22 cellular contexts compared by ENCODE assay signal in genomic region chr2:69348781-69349180, GRCh38. TPM values are rescaled to one million over a fixed set of nuclear protein-coding genes. Genes with fewer than 3 reads are reported as not detected.
DNase-seq lines count a peak whose midpoint lies in the region; ATAC-seq, FAIRE-seq and TF ChIP-seq lines count a peak whose summit lies in the region.
"Had no signal": no experiment of that assay in that cellular context is flagged by ENCODE, and none has a peak within 500 bp of the region (broad histone marks: within the 10 kb centered on the region; RNA-seq: fewer than 3 reads in every experiment).

No MANE protein-coding gene starts in this region.

- no peaks in the 10 kb centered on the region for H3K79me2 ChIP-seq in HepG2 (ENCODE audit: insufficient read depth, low read length)

- no peaks in the 10 kb centered on the region for H3K27me3 Mint-ChIP-seq in endothelial cell (ENCODE audit: unreplicated experiment)
- no peaks in the 10 kb centered on the region for H3K27me3 Mint-ChIP-seq in stimulated activated naive CD8-positive, alpha-beta T cell treated with anti-CD3 and anti-CD28 coated beads, Interleukin-15, amount 100 ng/mL, for 72 hours
- H3K27me3 Mint-ChIP-seq: CD4-positive, alpha-beta T cell had no signal

- H3K9me3 ChIP-seq in HepG2 (ENCODE audit: low read length): no peaks in the 10 kb centered on the region
- H3K9me3 ChIP-seq in right lobe of liver: no peaks in the 10 kb centered on the region
- no peaks in the 10 kb centered on the region for H3K9me3 ChIP-seq in WERI-Rb-1 (ENCODE audit: severe bottlenecking)
- H3K9me3 ChIP-seq: BLaER1 had no signal

- FAIRE-seq in HepG2 (lab: Jason Lieb, UNC): no peak
- FAIRE-seq: A204.1, G401.6 had no signal

- H3K9me3 Mint-ChIP-seq in endothelial cell (ENCODE audit: unreplicated experiment): no peaks in the 10 kb centered on the region
- no peaks in the 10 kb centered on the region for H3K9me3 Mint-ChIP-seq in stimulated activated effector memory CD8-positive, alpha-beta T cell treated with anti-CD3 and anti-CD28 coated beads, Interleukin-12 subunit alpha, Interleukin-12 subunit beta, amount 100 ng/mL, for 72 hours
- H3K9me3 Mint-ChIP-seq in stimulated activated naive CD8-positive, alpha-beta T cell treated with anti-CD3 and anti-CD28 coated beads, Interleukin-15, amount 100 ng/mL, for 72 hours: no peaks in the 10 kb centered on the region
- H3K9me3 Mint-ChIP-seq: CD4-positive, alpha-beta T cell had no signal

- H3K4me2 ChIP-seq in HepG2 (ENCODE audit: low read depth, low read length): no peak overlapping the region
- H3K4me2 ChIP-seq: BLaER1 had no signal

- ATAC-seq in HepG2 (no peak), right lobe of liver (no peak)
- no peak for ATAC-seq in stimulated activated effector memory CD8-positive, alpha-beta T cell treated with anti-CD3 and anti-CD28 coated beads, Interleukin-12 subunit alpha, Interleukin-12 subunit beta, amount 100 ng/mL, for 72 hours
- no peak for ATAC-seq in stimulated activated naive CD8-positive, alpha-beta T cell treated with anti-CD3 and anti-CD28 coated beads, Interleukin-15, amount 100 ng/mL, for 72 hours

- 96% methylated on average over 1 of the region's 1 CpG for WGBS in HepG2 (ENCODE audit: low lambda C conversion rate)
- WGBS in right lobe of liver (ENCODE audit: insufficient coverage, low coverage, low lambda C conversion rate, missing lambda C conversion rate): 100% methylated on average over 1 of the region's 1 CpG

- no peaks in the 10 kb centered on the region for H3K4me1 Mint-ChIP-seq in endothelial cell (ENCODE audit: unreplicated experiment)
- H3K4me1 Mint-ChIP-seq in stimulated activated effector memory CD8-positive, alpha-beta T cell treated with anti-CD3 and anti-CD28 coated beads, Interleukin-12 subunit alpha, Interleukin-12 subunit beta, amount 100 ng/mL, for 72 hours: no peaks in the 10 kb centered on the region
- H3K4me1 Mint-ChIP-seq in stimulated activated naive CD8-positive, alpha-beta T cell treated with anti-CD3 and anti-CD28 coated beads, Interleukin-15, amount 100 ng/mL, for 72 hours: peaks cover 21% of the 10 kb centered on the region

- no peak for TF ChIP-seq CTCF in HepG2 (CRISPR knock-in tag; IDR thresholded peaks at IDR 0.05)
- TF ChIP-seq CTCF in right lobe of liver (IDR thresholded peaks at IDR 0.05): no peak
- no peak for TF ChIP-seq CTCF in WERI-Rb-1 (IDR thresholded peaks at IDR 0.05; ENCODE audit: low read depth, low read length)
- no peak for TF ChIP-seq CTCF in endothelial cell (IDR thresholded peaks at IDR 0.05; ENCODE audit: unreplicated experiment)

- TF ChIP-seq RAD21 in HepG2 (CRISPR knock-in tag; IDR thresholded peaks at IDR 0.05): no peak

- in situ Hi-C loops in HepG2 (cut with HindIII; ENCODE audit: extremely low pct_ligation_motif_present, low pct_unique_long_range_greater_than_20kb): no loop called here

- POLR2A ChIA-PET in HepG2 (lab: Yijun Ruan, JAX): interaction anchor here (1.3 kb wide), 1 partner anchor 10 kb away, joined by 3 read pairs; no protein-coding TSS in a partner anchor

- peaks cover 23% of the 10 kb centered on the region for H3K36me3 Mint-ChIP-seq in endothelial cell (ENCODE audit: low read depth, unreplicated experiment)
- H3K36me3 Mint-ChIP-seq in stimulated activated effector memory CD8-positive, alpha-beta T cell treated with anti-CD3 and anti-CD28 coated beads, Interleukin-12 subunit alpha, Interleukin-12 subunit beta, amount 100 ng/mL, for 72 hours: peaks cover 100% of the 10 kb centered on the region

- BruUV-seq in HepG2 (replicated peaks; lab: Mats Ljungman, UMichigan): no TSS peak

- intact Hi-C loops in HepG2 (cut with micrococcal nuclease; ENCODE audit: unreplicated experiment): no loop called here
- intact Hi-C loops in right lobe of liver (cut with DNase I): no loop called here

- DNase-seq in HepG2 (ENCODE audit: low spot score): no peak
- DNase-seq in right lobe of liver: no peak
- DNase-seq in WERI-Rb-1: peak; percentile 42
- no peak for DNase-seq in endothelial cell (ENCODE audit: low spot score)
- DNase-seq in stimulated activated effector memory CD8-positive, alpha-beta T cell treated with anti-CD3 and anti-CD28 coated beads, Interleukin-12 subunit alpha, Interleukin-12 subunit beta, amount 100 ng/mL, for 72 hours (ENCODE audit: low spot score in 2 of 2): no peak
- no peak for DNase-seq in CD1c-positive myeloid dendritic cell (ENCODE audit: extremely low spot score)
- DNase-seq in substantia nigra (lab: John Stamatoyannopoulos, UW): no peak
- no peak for DNase-seq in stimulated activated naive CD8-positive, alpha-beta T cell treated with anti-CD3 and anti-CD28 coated beads, Interleukin-15, amount 100 ng/mL, for 72 hours
- DNase-seq: CD4-positive, alpha-beta T cell; KBM-7; MV-4-11; NCI-H1105; NCI-H1436 treated with DMSO at 0.1 percent for 48 hours; NCI-H187 treated with DMSO at 0.1 percent for 48 hours; NCI-H524; NCI-H748 treated with DMSO at 0.1 percent for 48 hours; NK-92 treated with Interleukin-12 subunit alpha and Interleukin-12 subunit beta, amount 100 ng/mL, for 24 hours; RPMI8226; SHP77 had no signal

- H3K27ac ChIP-seq in HepG2 (ENCODE audit: extremely low read length, insufficient read depth, low read length) (no peak overlapping the region), right lobe of liver (no peak overlapping the region), WERI-Rb-1 (no peak overlapping the region), substantia nigra (ENCODE audit: low read depth, low read length, poor library complexity, severe bottlenecking) (no peak overlapping the region)
- H3K27ac ChIP-seq: BLaER1 had no signal

- H3K36me3 ChIP-seq in HepG2 (replicated peaks in 1 of 2; ENCODE audit: control insufficient read depth in 1 of 2, insufficient read depth in 2 of 2, low read length in 2 of 2) (peaks cover 36 to 82% of the 10 kb centered on the region in 2 experiments), right lobe of liver (peaks cover 0 to 60% (median 31%) of the 10 kb centered on the region in 4 donors), WERI-Rb-1 (peaks cover 83% of the 10 kb centered on the region)

- CTCF ChIA-PET in HepG2 (lab: Yijun Ruan, JAX; ENCODE audit: low intra/inter-chr PET ratio, low total read pairs): no interaction called here

- TF ChIP-seq EP300 in HepG2 (IDR thresholded peaks at IDR 0.05; ENCODE audit: low read depth in 2 of 2, low read length in 2 of 2) (no peak), HepG2 (CRISPR knock-in tag; IDR thresholded peaks at IDR 0.05; ENCODE audit: borderline replicate concordance) (no peak)

- H3K4me1 ChIP-seq in HepG2 (ENCODE audit: insufficient read depth, low read length): peaks cover 11% of the 10 kb centered on the region
- peaks cover 0 to 6% (median 0%) of the 10 kb centered on the region in 4 donors for H3K4me1 ChIP-seq in right lobe of liver
- H3K4me1 ChIP-seq: BLaER1 had no signal

- H2AFZ ChIP-seq in HepG2 (ENCODE audit: low read length): no peak overlapping the region

- TF ChIP-seq POLR2A in HepG2 (IDR thresholded peaks at IDR 0.05; ENCODE audit: insufficient read depth in 1 of 2, low read depth in 2 of 2, low read length in 2 of 2) (no peak), right lobe of liver (IDR thresholded peaks at IDR 0.05) (no peak)

- no peaks in the 10 kb centered on the region; the same call in 1 of the 2 replicates for H4K20me1 ChIP-seq in HepG2 (ENCODE audit: insufficient read depth, low read length)

- H3K4me3 ChIP-seq in HepG2 (replicated peaks in 1 of 3; ENCODE audit: insufficient read depth in 1 of 3, low read depth in 2 of 3, low read length in 3 of 3) (no peak overlapping the region), right lobe of liver (no peak overlapping the region), WERI-Rb-1 (ENCODE audit: low read depth, low read length) (no peak overlapping the region)
- H3K4me3 ChIP-seq: BLaER1 had no signal

- no peaks in the 10 kb centered on the region for H3K27me3 ChIP-seq in HepG2 (ENCODE audit: control insufficient read depth in 1 of 2, insufficient read depth in 2 of 2, low read length in 2 of 2)
- no peaks in the 10 kb centered on the region for H3K27me3 ChIP-seq in right lobe of liver
- H3K27me3 ChIP-seq in WERI-Rb-1 (ENCODE audit: insufficient read depth, low read depth, severe bottlenecking): no peaks in the 10 kb centered on the region
- H3K27me3 ChIP-seq: BLaER1 had no signal

- H3K27ac Mint-ChIP-seq in endothelial cell (ENCODE audit: unreplicated experiment): no peak overlapping the region
- peak overlapping the region; percentile 8 for H3K27ac Mint-ChIP-seq in stimulated activated effector memory CD8-positive, alpha-beta T cell treated with anti-CD3 and anti-CD28 coated beads, Interleukin-12 subunit alpha, Interleukin-12 subunit beta, amount 100 ng/mL, for 72 hours
- no peak overlapping the region for H3K27ac Mint-ChIP-seq in stimulated activated naive CD8-positive, alpha-beta T cell treated with anti-CD3 and anti-CD28 coated beads, Interleukin-15, amount 100 ng/mL, for 72 hours
- H3K27ac Mint-ChIP-seq: CD4-positive, alpha-beta T cell had no signal

- peak overlapping the region; percentile 7 for H3K4me3 Mint-ChIP-seq in endothelial cell (ENCODE audit: unreplicated experiment)
- no peak overlapping the region for H3K4me3 Mint-ChIP-seq in stimulated activated effector memory CD8-positive, alpha-beta T cell treated with anti-CD3 and anti-CD28 coated beads, Interleukin-12 subunit alpha, Interleukin-12 subunit beta, amount 100 ng/mL, for 72 hours
- H3K4me3 Mint-ChIP-seq in stimulated activated naive CD8-positive, alpha-beta T cell treated with anti-CD3 and anti-CD28 coated beads, Interleukin-15, amount 100 ng/mL, for 72 hours: no peak overlapping the region
- H3K4me3 Mint-ChIP-seq: CD4-positive, alpha-beta T cell had no signal

- H3K9ac ChIP-seq in HepG2 (ENCODE audit: insufficient read depth, low read depth, low read length): no peak overlapping the region
- H3K9ac ChIP-seq: BLaER1 had no signal

RNA-seq across cellular contexts. Expression of gene GFPT1, which starts 38.2 kb away (rescaled TPM):
- total RNA-seq in HepG2 (2016; rRNA removed; fragmentation: Illumina TruSeq; extraction: Trizol) (84.9 and 129 TPM in 2 replicates), right lobe of liver (10 to 100 TPM; 20.7 to 46.1 (median 30.5) TPM), endothelial cell (ENCODE audit: unreplicated experiment) (52.8 TPM)
- total RNA-seq in HepG2 (2016; cell fraction: cytosol; rRNA removed; fragmentation: Illumina TruSeq; extraction: Trizol; ENCODE audit: low read depth): 43.7 and 46.8 TPM in 2 replicates
- total RNA-seq in HepG2 (2016; cell fraction: insoluble cytoplasmic fraction; rRNA removed; fragmentation: Illumina TruSeq; extraction: Trizol): 85.1 and 124 TPM in 2 replicates
- total RNA-seq in HepG2 (2016; cell fraction: membrane; rRNA removed; fragmentation: Illumina TruSeq; extraction: Trizol): 30.0 and 36.5 TPM in 2 replicates
- 48.9 and 54.4 TPM in 2 replicates for total RNA-seq in HepG2 (2016; cell fraction: nucleus; rRNA removed; fragmentation: Illumina TruSeq; extraction: Trizol)
- polyA plus RNA-seq in HepG2 (2011; rRNA removed): 19.7 and 24.0 TPM in 2 replicates
- 13.6 and 21.7 TPM in 2 replicates for polyA plus RNA-seq in HepG2 (2011; cell fraction: cytosol; rRNA removed)
- polyA plus RNA-seq in HepG2 (2011; cell fraction: nucleus; rRNA removed): 9.3 and 13.1 TPM in 2 replicates
- 40.9 and 53.4 TPM in 2 replicates for polyA plus RNA-seq in HepG2 (2012)
- polyA plus RNA-seq in HepG2 (2016; cell fraction: cytosol; fragmentation: Illumina TruSeq; extraction: Trizol; ENCODE audit: low read depth): 1.7 and 2.0 TPM in 2 replicates
- 60.5 and 62.2 TPM in 2 replicates for polyA plus RNA-seq in HepG2 (2016; cell fraction: insoluble cytoplasmic fraction; fragmentation: Illumina TruSeq; extraction: Trizol; ENCODE audit: low read depth)
- 5.2 and 6.2 TPM in 2 replicates for polyA plus RNA-seq in HepG2 (2016; cell fraction: membrane; fragmentation: Illumina TruSeq; extraction: Trizol; ENCODE audit: low read depth)
- polyA plus RNA-seq in HepG2 (2016; cell fraction: nucleus; fragmentation: Illumina TruSeq; extraction: Trizol; ENCODE audit: insufficient read depth, low read depth): 40.7 and 46.5 TPM in 2 replicates
- polyA minus RNA-seq in HepG2 (2011; rRNA and poly(A)+ RNA removed; ENCODE audit: low replicate concordance): 9.1 and 29.8 TPM in 2 replicates
- polyA minus RNA-seq in HepG2 (2011; cell fraction: cytosol; rRNA and poly(A)+ RNA removed): 58.1 and 58.4 TPM in 2 replicates
- 47.1 and 54.0 TPM in 2 replicates for polyA minus RNA-seq in HepG2 (2011; cell fraction: nucleus; rRNA and poly(A)+ RNA removed)
